In genomic region chr7:74684921-74685320, GRCh38 we compare ENCODE assay signal across 21 cellular contexts.
"Had no signal": no experiment of that assay in that cellular context is flagged by ENCODE, and none has a peak within 500 bp of the region (broad histone marks: within the 10 kb centered on the region; RNA-seq: fewer than 3 reads in every experiment).

No MANE protein-coding gene starts in this region.

- H3K27me3 ChIP-seq: body of pancreas, cardiac muscle cell, foreskin keratinocyte, neural progenitor cell, tibial nerve had no signal

- H3K4me2 ChIP-seq: neural progenitor cell had no signal

- ATAC-seq: activated naive CD8-positive, alpha-beta T cell treated with anti-CD3 and anti-CD28 coated beads, Interleukin-2, amount 50 U/mL, for 24 hours; body of pancreas; foreskin keratinocyte; lower lobe of right lung; naive thymus-derived CD8-positive, alpha-beta T cell; stimulated activated naive CD8-positive, alpha-beta T cell treated with anti-CD3 and anti-CD28 coated beads, Interleukin-15, Interleukin-2, amounts not matched to agents 100 U/mL and 50 U/mL, for 24 hours had no signal

- H3K9ac ChIP-seq: neural progenitor cell had no signal

- DNase-seq: activated CD4-positive, alpha-beta memory T cell treated with anti-CD3 and anti-CD28 coated beads for 36 hours; activated CD4-positive, alpha-beta T cell treated with anti-CD3 and anti-CD28 coated beads for 4 hours; activated CD4-positive, CD25-positive, alpha-beta regulatory T cell; activated effector memory CD4-positive, alpha-beta T cell treated with Interleukin-2 at 50 U/mL for 16 hours; activated naive CD4-positive, alpha-beta T cell treated with anti-CD3 and anti-CD28 coated beads, Interleukin-2, amount 10 ng/mL, durations not matched to agents 7 days and 5 days; activated naive CD8-positive, alpha-beta T cell treated with anti-CD3 and anti-CD28 coated beads, Interleukin-2, amount 50 U/mL, for 24 hours; activated T-cell treated with anti-CD3 and anti-CD28 coated beads, Interleukin-2, amount 50 U/mL, for 48 hours; body of pancreas; erythroblast; foreskin keratinocyte; immature natural killer cell; lower lobe of right lung; naive thymus-derived CD8-positive, alpha-beta T cell; retina; stimulated activated CD4-positive, alpha-beta T cell treated with anti-CD3 and anti-CD28 coated beads, Interleukin-2, amount 100 ng/mL, for 48 hours; stimulated activated naive CD8-positive, alpha-beta T cell treated with anti-CD3 and anti-CD28 coated beads, Interleukin-15, Interleukin-2, amounts not matched to agents 100 U/mL and 50 U/mL, for 24 hours had no signal

- H3K4me1 ChIP-seq: body of pancreas, foreskin keratinocyte, lower lobe of right lung, neural progenitor cell had no signal

- H3K9me3 ChIP-seq: body of pancreas, lower lobe of right lung, tibial nerve had no signal

- FAIRE-seq: endometrium, urothelium cell line had no signal

- H3K27ac ChIP-seq: body of pancreas, cardiac muscle cell, foreskin keratinocyte, lower lobe of right lung, neural progenitor cell, tibial nerve had no signal

- H2AFZ ChIP-seq: neural progenitor cell had no signal

- H3K4me3 ChIP-seq: body of pancreas, cardiac muscle cell, lower lobe of right lung, neural progenitor cell, tibial nerve had no signal
